1 cellular context compared by ENCODE assay signal in the genomic region with DNA sequence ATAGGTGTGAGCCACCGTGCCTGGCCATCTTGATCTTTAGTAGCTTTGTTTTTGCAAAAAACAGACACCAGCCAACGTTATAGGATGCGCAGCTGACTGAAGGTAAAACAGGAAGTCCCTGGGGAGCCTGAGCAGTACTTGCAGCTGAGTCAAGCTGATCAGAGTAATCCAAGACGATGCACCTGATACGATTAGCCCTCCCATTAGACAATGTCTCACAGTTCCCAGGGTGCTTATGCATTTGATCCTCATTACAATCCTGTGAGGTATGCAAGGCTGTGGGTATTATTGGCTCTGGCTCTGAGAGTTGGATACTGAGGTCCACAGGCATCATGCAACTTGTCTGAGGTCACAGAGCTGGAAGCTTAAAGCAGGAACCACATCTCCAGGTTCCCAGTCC.
TF ChIP-seq lines count a peak whose summit lies in the region.

No MANE protein-coding gene starts in this region.

TF ChIP-seq in K562, 482 proteins besides CTCF, POLR2A, EP300 and RAD21:
- TF ChIP-seq, protein P1, sequence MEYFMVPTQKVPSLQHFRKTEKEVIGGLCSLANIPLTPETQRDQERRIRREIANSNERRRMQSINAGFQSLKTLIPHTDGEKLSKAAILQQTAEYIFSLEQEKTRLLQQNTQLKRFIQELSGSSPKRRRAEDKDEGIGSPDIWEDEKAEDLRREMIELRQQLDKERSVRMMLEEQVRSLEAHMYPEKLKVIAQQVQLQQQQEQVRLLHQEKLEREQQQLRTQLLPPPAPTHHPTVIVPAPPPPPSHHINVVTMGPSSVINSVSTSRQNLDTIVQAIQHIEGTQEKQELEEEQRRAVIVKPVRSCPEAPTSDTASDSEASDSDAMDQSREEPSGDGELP (CRISPR knock-in tag; IDR thresholded peaks at IDR 0.05; ENCODE audit: borderline replicate concordance), result peak; percentile 25; the same call in 1 of the 2 replicates
- TF ChIP-seq CTBP1 (IDR thresholded peaks at IDR 0.05; ENCODE audit: borderline replicate concordance) (peak; percentile 57; the same call in 1 of the 2 replicates), ELF1 (tag; IDR thresholded peaks at IDR 0.05) (0 out of 2 replicates have a peak, but pooled peaks have one; percentile 15), ILF3 (IDR thresholded peaks at IDR 0.05; ENCODE audit: borderline replicate concordance) (no peak), AFF4 (CRISPR knock-in tag; IDR thresholded peaks at IDR 0.05) (no peak), NRF1 (conservative IDR thresholded peaks at IDR 0.05 in 1 of 2, IDR thresholded peaks at IDR 0.05 in 1 of 2) (peak; percentile 63 to 70), TCF3 (CRISPR knock-in tag; IDR thresholded peaks at IDR 0.05) (0 out of 2 replicates have a peak, but pooled peaks have one; percentile 17), RREB1 (CRISPR knock-in tag; IDR thresholded peaks at IDR 0.05) (no peak), PTTG1 (tag; IDR thresholded peaks at IDR 0.05; ENCODE audit: low read depth) (no peak), SPI1 (IDR thresholded peaks at IDR 0.05; ENCODE audit: borderline replicate concordance, low read depth, low read length) (peak; percentile 98), FOXA3 (CRISPR knock-in tag; conservative IDR thresholded peaks at IDR 0.05 in 1 of 2, IDR thresholded peaks at IDR 0.05 in 1 of 2) (peak in 1 of 2 experiments; percentile 85; a peak in 1 of 4 replicates), YBX1 (IDR thresholded peaks at IDR 0.05) (no peak), SOX6 (IDR thresholded peaks at IDR 0.05) (peak; percentile 34; the same call in 1 of the 2 replicates), PYGO2 (tag; IDR thresholded peaks at IDR 0.05) (no peak), KHSRP (IDR thresholded peaks at IDR 0.05) (no peak), MCM2 (IDR thresholded peaks at IDR 0.05; ENCODE audit: low read depth) (no peak), TRIM28 (IDR thresholded peaks at IDR 0.05) (no peak), SMARCA5 (IDR thresholded peaks at IDR 0.05) (no peak)
- TF ChIP-seq, protein P2, sequence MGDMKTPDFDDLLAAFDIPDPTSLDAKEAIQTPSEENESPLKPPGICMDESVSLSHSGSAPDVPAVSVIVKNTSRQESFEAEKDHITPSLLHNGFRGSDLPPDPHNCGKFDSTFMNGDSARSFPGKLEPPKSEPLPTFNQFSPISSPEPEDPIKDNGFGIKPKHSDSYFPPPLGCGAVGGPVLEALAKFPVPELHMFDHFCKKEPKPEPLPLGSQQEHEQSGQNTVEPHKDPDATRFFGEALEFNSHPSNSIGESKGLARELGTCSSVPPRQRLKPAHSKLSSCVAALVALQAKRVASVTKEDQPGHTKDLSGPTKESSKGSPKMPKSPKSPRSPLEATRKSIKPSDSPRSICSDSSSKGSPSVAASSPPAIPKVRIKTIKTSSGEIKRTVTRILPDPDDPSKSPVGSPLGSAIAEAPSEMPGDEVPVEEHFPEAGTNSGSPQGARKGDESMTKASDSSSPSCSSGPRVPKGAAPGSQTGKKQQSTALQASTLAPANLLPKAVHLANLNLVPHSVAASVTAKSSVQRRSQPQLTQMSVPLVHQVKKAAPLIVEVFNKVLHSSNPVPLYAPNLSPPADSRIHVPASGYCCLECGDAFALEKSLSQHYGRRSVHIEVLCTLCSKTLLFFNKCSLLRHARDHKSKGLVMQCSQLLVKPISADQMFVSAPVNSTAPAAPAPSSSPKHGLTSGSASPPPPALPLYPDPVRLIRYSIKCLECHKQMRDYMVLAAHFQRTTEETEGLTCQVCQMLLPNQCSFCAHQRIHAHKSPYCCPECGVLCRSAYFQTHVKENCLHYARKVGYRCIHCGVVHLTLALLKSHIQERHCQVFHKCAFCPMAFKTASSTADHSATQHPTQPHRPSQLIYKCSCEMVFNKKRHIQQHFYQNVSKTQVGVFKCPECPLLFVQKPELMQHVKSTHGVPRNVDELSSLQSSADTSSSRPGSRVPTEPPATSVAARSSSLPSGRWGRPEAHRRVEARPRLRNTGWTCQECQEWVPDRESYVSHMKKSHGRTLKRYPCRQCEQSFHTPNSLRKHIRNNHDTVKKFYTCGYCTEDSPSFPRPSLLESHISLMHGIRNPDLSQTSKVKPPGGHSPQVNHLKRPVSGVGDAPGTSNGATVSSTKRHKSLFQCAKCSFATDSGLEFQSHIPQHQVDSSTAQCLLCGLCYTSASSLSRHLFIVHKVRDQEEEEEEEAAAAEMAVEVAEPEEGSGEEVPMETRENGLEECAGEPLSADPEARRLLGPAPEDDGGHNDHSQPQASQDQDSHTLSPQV (IDR thresholded peaks at IDR 0.05), result no peak
- TF ChIP-seq, protein P3, sequence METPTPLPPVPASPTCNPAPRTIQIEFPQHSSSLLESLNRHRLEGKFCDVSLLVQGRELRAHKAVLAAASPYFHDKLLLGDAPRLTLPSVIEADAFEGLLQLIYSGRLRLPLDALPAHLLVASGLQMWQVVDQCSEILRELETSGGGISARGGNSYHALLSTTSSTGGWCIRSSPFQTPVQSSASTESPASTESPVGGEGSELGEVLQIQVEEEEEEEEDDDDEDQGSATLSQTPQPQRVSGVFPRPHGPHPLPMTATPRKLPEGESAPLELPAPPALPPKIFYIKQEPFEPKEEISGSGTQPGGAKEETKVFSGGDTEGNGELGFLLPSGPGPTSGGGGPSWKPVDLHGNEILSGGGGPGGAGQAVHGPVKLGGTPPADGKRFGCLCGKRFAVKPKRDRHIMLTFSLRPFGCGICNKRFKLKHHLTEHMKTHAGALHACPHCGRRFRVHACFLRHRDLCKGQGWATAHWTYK (CRISPR knock-in tag; IDR thresholded peaks at IDR 0.05), result no peak
- TF ChIP-seq, protein P4, sequence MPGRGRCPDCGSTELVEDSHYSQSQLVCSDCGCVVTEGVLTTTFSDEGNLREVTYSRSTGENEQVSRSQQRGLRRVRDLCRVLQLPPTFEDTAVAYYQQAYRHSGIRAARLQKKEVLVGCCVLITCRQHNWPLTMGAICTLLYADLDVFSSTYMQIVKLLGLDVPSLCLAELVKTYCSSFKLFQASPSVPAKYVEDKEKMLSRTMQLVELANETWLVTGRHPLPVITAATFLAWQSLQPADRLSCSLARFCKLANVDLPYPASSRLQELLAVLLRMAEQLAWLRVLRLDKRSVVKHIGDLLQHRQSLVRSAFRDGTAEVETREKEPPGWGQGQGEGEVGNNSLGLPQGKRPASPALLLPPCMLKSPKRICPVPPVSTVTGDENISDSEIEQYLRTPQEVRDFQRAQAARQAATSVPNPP (IDR thresholded peaks at IDR 0.05; ENCODE audit: borderline replicate concordance, insufficient read depth, insufficient read length), result no peak
